24 cellular contexts compared by ENCODE assay signal in the genomic region with DNA sequence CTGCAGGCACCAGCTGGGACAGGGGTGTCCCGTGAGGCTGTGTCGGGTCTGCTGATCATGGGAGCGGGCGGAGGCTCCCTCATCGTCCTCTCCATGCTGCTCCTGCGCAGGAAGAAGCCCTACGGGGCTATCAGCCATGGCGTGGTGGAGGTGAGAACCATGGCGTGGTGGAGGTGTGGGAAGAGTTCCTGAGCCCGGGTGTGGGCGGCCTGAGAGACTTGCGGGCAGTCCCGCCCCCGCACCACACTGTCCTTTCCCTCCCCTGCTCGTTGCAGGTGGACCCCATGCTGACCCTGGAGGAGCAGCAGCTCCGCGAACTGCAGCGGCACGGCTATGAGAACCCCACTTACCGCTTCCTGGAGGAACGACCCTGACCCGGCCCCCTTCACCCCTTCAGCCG. TPM values are rescaled to one million over a fixed set of nuclear protein-coding genes. Genes with fewer than 3 reads are reported as not detected.
A peak's percentile ranks its signal among the peaks of the same experiment; 100 is the strongest.
DNase-seq lines count a peak whose midpoint lies in the region; ATAC-seq, FAIRE-seq and TF ChIP-seq lines count a peak whose summit lies in the region.
"Had no signal": no experiment of that assay in that cellular context is flagged by ENCODE, and none has a peak within 500 bp of the region (broad histone marks: within the 10 kb centered on the region; RNA-seq: fewer than 3 reads in every experiment).

No MANE protein-coding gene starts in this region.

- DNase-seq in WTC11 (ENCODE audit: low spot score) (no peak), pancreas (peak in 3 of 6 donors; percentile 33 to 80 (median 54)), NCI-H2107 (lab: John Stamatoyannopoulos, UW) (no peak), iPS-NIHi7 (ENCODE audit: extremely low spot score) (no peak)
- DNase-seq: NCI-H1436 treated with DMSO at 0.1 percent for 48 hours, NCI-H2081 treated with DMSO at 0.1 percent for 48 hours had no signal

- CTCF ChIA-PET in HEK293 (lab: Yijun Ruan, JAX): interaction anchor here (0.6 to 8.8 kb wide), 4 partner anchors 10 to 97 kb away, joined by 3 to 185 read pairs (median 8); partner anchors contain the start of gene APLP1
- CTCF ChIA-PET in WTC11 (lab: Charles Lee): interaction anchor here (0.6 to 1.8 kb wide), 18 partner anchors 9 to 249 kb away, joined by 3 to 22 read pairs (median 4); partner anchors contain the start of genes APLP1, KIRREL2, LIN37 and PSENEN

- H3K27ac ChIP-seq in HEK293 (ENCODE audit: extremely low read depth, low read depth, low read length) (no peak overlapping the region), pancreas (peak overlapping the region in 3 of 4 donors; percentile 34 to 70 (median 53))
- H3K27ac ChIP-seq: BLaER1 treated with 17β-estradiol and CSF1 and Interleukin-3, amounts not matched to agents 10 nM and 100 nM; gastroesophageal sphincter; hepatocyte; SJSA1; skin epidermis; WERI-Rb-1 had no signal

- 63 to 73% methylated on average over 23 of the region's 23 CpGs for WGBS in pancreas, 2 donors

- peak overlapping the region; percentile 64; the same call in 1 of the 2 replicates for H3K4me3 Mint-ChIP-seq in WTC11
- H3K4me3 Mint-ChIP-seq: activated naive CD8-positive, alpha-beta T cell; natural killer cell treated with Interleukin-12 subunit alpha and Interleukin-12 subunit beta and Interleukin-15 and Interleukin-18, amount 100 ng/mL, for 72 hours; stimulated activated naive B cell treated with anti-CD40 and anti-IgM and Interleukin-4, amounts not matched to agents 10 μg/mL and 1 μg/mL and 100 μg/mL, for 72 hours; type B pancreatic cell had no signal

- peaks cover 44% of the 10 kb centered on the region for H3K27me3 Mint-ChIP-seq in WTC11 (ENCODE audit: low read depth)

- no peaks in the 10 kb centered on the region for H3K9me3 Mint-ChIP-seq in WTC11
- H3K9me3 Mint-ChIP-seq: natural killer cell treated with Interleukin-12 subunit alpha and Interleukin-12 subunit beta and Interleukin-15 and Interleukin-18, amount 100 ng/mL, for 72 hours; stimulated activated naive B cell treated with anti-CD40 and anti-IgM and Interleukin-4, amounts not matched to agents 10 μg/mL and 1 μg/mL and 100 μg/mL, for 72 hours; type B pancreatic cell had no signal

- peaks cover 8% of the 10 kb centered on the region for H3K4me1 Mint-ChIP-seq in WTC11

- TF ChIP-seq CTCF in HEK293 (tag by site-specific recombination; IDR thresholded peaks at IDR 0.05): no peak
- no peak for TF ChIP-seq CTCF in WTC11 (IDR thresholded peaks at IDR 0.05)
- no peak for TF ChIP-seq CTCF in pancreas (IDR thresholded peaks at IDR 0.05)

- no peak overlapping the region for H3K27ac Mint-ChIP-seq in WTC11
- H3K27ac Mint-ChIP-seq: activated naive CD8-positive, alpha-beta T cell; natural killer cell treated with Interleukin-12 subunit alpha and Interleukin-12 subunit beta and Interleukin-15 and Interleukin-18, amount 100 ng/mL, for 72 hours; stimulated activated naive B cell treated with anti-CD40 and anti-IgM and Interleukin-4, amounts not matched to agents 10 μg/mL and 1 μg/mL and 100 μg/mL, for 72 hours had no signal

- intact Hi-C loops in pancreas (cut with DNase I): no loop called here

- H3K4me1 ChIP-seq in HEK293 (ENCODE audit: control insufficient read depth, insufficient read depth, low read length) (peaks cover 7% of the 10 kb centered on the region), pancreas (peaks cover 0 to 5% (median 5%) of the 10 kb centered on the region in 3 donors)
- H3K4me1 ChIP-seq: SJSA1 had no signal

- no peaks in the 10 kb centered on the region; the same call in 1 of the 2 replicates for H3K9me3 ChIP-seq in HEK293 (ENCODE audit: control insufficient read depth, insufficient read depth, low read depth, low read length)
- no peaks in the 10 kb centered on the region for H3K9me3 ChIP-seq in pancreas
- H3K9me3 ChIP-seq: BLaER1 treated with 17β-estradiol and CSF1 and Interleukin-3, amounts not matched to agents 10 nM and 100 nM; gastroesophageal sphincter; SJSA1 had no signal

- peaks cover 0 to 17% of the 10 kb centered on the region in 2 experiments; a peak in 2 of 3 replicates for H3K36me3 ChIP-seq in HEK293 (ENCODE audit: control insufficient read depth in 2 of 2, insufficient read depth in 1 of 2, low read length in 2 of 2)
- no peaks in the 10 kb centered on the region for H3K36me3 ChIP-seq in pancreas
- H3K36me3 ChIP-seq: BLaER1 treated with 17β-estradiol and CSF1 and Interleukin-3, amounts not matched to agents 10 nM and 100 nM; gastroesophageal sphincter; SJSA1 had no signal

- no peaks in the 10 kb centered on the region for H3K36me3 Mint-ChIP-seq in WTC11
- H3K36me3 Mint-ChIP-seq: natural killer cell treated with Interleukin-12 subunit alpha and Interleukin-12 subunit beta and Interleukin-15 and Interleukin-18, amount 100 ng/mL, for 72 hours had no signal

- no peaks in the 10 kb centered on the region for H3K27me3 ChIP-seq in pancreas
- H3K27me3 ChIP-seq: hepatocyte had no signal

- H3K4me3 ChIP-seq in HEK293 (ENCODE audit: low read depth, low read length) (no peak overlapping the region), pancreas (no peak overlapping the region)
- H3K4me3 ChIP-seq: BLaER1 treated with 17β-estradiol and CSF1 and Interleukin-3, amounts not matched to agents 10 nM and 100 nM; gastroesophageal sphincter; hepatocyte; SJSA1; skin epidermis had no signal

- ATAC-seq in WTC11 (no peak), pancreas (peak in 1 of 4 donors; percentile 3)

- no peak for FAIRE-seq in pancreas (lab: Jason Lieb, UNC)
- FAIRE-seq: colon had no signal

- POLR2A ChIA-PET in HEK293 (lab: Yijun Ruan, JAX) (interaction anchor here (0.5 to 1.9 kb wide), 9 partner anchors 10 to 236 kb away, joined by 3 to 25 read pairs (median 3); partner anchors contain the start of genes APLP1, LIN37, NFKBID and POLR2I), WTC11 (lab: Charles Lee) (interaction anchor here (0.5 to 1.7 kb wide), 10 partner anchors 10 to 1664 kb away, joined by 3 to 15 read pairs (median 4); partner anchors contain the start of genes APLP1, KIRREL2, NPHS1 and THAP8)

TF ChIP-seq in HEK293, 187 proteins besides CTCF, POLR2A, EP300 and RAD21:
- TF ChIP-seq ZFHX2 (tag by site-specific recombination; conservative IDR thresholded peaks at IDR 0.05): peak; percentile 75
- no peak for TF ChIP-seq KLF7 (tag by site-specific recombination; IDR thresholded peaks at IDR 0.05; ENCODE audit: borderline replicate concordance)
- TF ChIP-seq EGR2 (tag by site-specific recombination; IDR thresholded peaks at IDR 0.05; ENCODE audit: low read depth): peak; percentile 68

TF ChIP-seq in WTC11, 78 proteins besides CTCF, POLR2A, EP300 and RAD21 (continues in another document):
- TF ChIP-seq, protein P1, sequence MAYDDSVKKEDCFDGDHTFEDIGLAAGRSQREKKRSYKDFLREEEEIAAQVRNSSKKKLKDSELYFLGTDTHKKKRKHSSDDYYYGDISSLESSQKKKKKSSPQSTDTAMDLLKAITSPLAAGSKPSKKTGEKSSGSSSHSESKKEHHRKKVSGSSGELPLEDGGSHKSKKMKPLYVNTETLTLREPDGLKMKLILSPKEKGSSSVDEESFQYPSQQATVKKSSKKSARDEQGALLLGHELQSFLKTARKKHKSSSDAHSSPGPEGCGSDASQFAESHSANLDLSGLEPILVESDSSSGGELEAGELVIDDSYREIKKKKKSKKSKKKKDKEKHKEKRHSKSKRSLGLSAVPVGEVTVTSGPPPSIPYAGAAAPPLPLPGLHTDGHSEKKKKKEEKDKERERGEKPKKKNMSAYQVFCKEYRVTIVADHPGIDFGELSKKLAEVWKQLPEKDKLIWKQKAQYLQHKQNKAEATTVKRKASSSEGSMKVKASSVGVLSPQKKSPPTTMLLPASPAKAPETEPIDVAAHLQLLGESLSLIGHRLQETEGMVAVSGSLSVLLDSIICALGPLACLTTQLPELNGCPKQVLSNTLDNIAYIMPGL (CRISPR knock-in tag; IDR thresholded peaks at IDR 0.05): no peak
- no peak for TF ChIP-seq ZNF219 (CRISPR knock-in tag; IDR thresholded peaks at IDR 0.05; ENCODE audit: borderline replicate concordance)
- TF ChIP-seq NR3C1 (CRISPR knock-in tag; conservative IDR thresholded peaks at IDR 0.05; ENCODE audit: low read depth): no peak
- no peak for TF ChIP-seq TEAD4 (CRISPR knock-in tag; IDR thresholded peaks at IDR 0.05)
- no peak for TF ChIP-seq ESRRA (CRISPR knock-in tag; IDR thresholded peaks at IDR 0.05; ENCODE audit: borderline replicate concordance)
- TF ChIP-seq GRHL2 (CRISPR knock-in tag; IDR thresholded peaks at IDR 0.05; ENCODE audit: insufficient replicate concordance, severe bottlenecking): no peak
- no peak for TF ChIP-seq ELF4 (CRISPR knock-in tag; IDR thresholded peaks at IDR 0.05; ENCODE audit: low read depth)

RNA-seq across cellular contexts. Expression of gene APLP1, which starts 10.7 kb away (rescaled TPM):
- total RNA-seq in WTC11 (2021) (15.5 to 24.0 TPM (median 20.2 TPM) in 3 replicates), pancreas (10 to 100 TPM; 39.2 to 71.8 (median 47.1) TPM)
- 100 to 1,000 TPM; 100 to 154 TPM for polyA plus RNA-seq in pancreas
- total RNA-seq: mononuclear cell had no signal

RNA-seq across cellular contexts. Expression of gene NFKBID, which starts 21.3 kb away (rescaled TPM):
- total RNA-seq in WTC11 (2021) (10.6 to 13.9 TPM (median 12.8 TPM) in 3 replicates), pancreas (10 to 100 TPM in 1 of 6 donors, 1 to 10 TPM in 5; 3.1 to 10.4 (median 4.2) TPM)
- polyA plus RNA-seq in pancreas: 10 to 100 TPM; 15.7 to 16.7 TPM

RNA-seq across cellular contexts. Expression of gene KIRREL2, which starts 22.4 kb away (rescaled TPM):
- total RNA-seq in WTC11 (2021) (4.7 to 5.3 TPM (median 4.9 TPM) in 3 replicates), pancreas (10 to 100 TPM; 28.5 to 89.0 (median 47.9) TPM)
- polyA plus RNA-seq in pancreas: 10 to 100 TPM; 38.1 to 49.7 TPM
- total RNA-seq: gastroesophageal sphincter, IMR-90, lung microvascular endothelial cell, osteocyte, SJSA1 had no signal
- polyA plus RNA-seq: IMR-90 had no signal

RNA-seq across cellular contexts. Expression of gene HCST, which starts 23.3 kb away (rescaled TPM):
- total RNA-seq in WTC11 (2021): 1.8 to 1.9 TPM (median 1.8 TPM) in 3 replicates
- 1 to 10 TPM in 4 of 6 donors, under 1 TPM in 2; 0.46 to 7.4 (median 1.7) TPM for total RNA-seq in pancreas
- polyA plus RNA-seq in pancreas: 10 to 100 TPM in 1 of 2 donors, 1 to 10 TPM in 1; 2.3 to 10.2 TPM
- total RNA-seq: IMR-90, NCI-H460, SJSA1 had no signal

RNA-seq across cellular contexts. Expression of gene NPHS1, which starts 26.8 kb away (rescaled TPM):
- total RNA-seq in WTC11 (2021): 0.61 to 1.7 TPM (median 1.7 TPM) in 3 replicates
- total RNA-seq in pancreas: 10 to 100 TPM; 11.5 to 21.3 (median 15.1) TPM
- polyA plus RNA-seq in pancreas: 10 to 100 TPM; 17.1 to 32.3 TPM
- total RNA-seq: gastroesophageal sphincter; IMR-90; left cardiac atrium; lung microvascular endothelial cell; mononuclear cell; natural killer cell treated with Interleukin-12 subunit alpha and Interleukin-12 subunit beta and Interleukin-15 and Interleukin-18, amount 100 ng/mL, for 72 hours; NCI-H460; osteocyte; SJSA1 had no signal
- polyA plus RNA-seq: IMR-90 had no signal
